24 cellular contexts compared by ENCODE assay signal in genomic region chr3:127180859-127181258, GRCh38. TPM values are rescaled to one million over a fixed set of nuclear protein-coding genes. Genes with fewer than 3 reads are reported as not detected.
DNase-seq lines count a peak whose midpoint lies in the region; TF ChIP-seq lines count a peak whose summit lies in the region.
"Had no signal": no experiment of that assay in that cellular context is flagged by ENCODE, and none has a peak within 500 bp of the region (broad histone marks: within the 10 kb centered on the region; RNA-seq: fewer than 3 reads in every experiment).

No MANE protein-coding gene starts in this region.

- no peaks in the 10 kb centered on the region for H3K27me3 Mint-ChIP-seq in endodermal cell (ENCODE audit: insufficient read depth)
- H3K27me3 Mint-ChIP-seq in neural crest cell (ENCODE audit: low read depth): no peaks in the 10 kb centered on the region

- H3K36me3 ChIP-seq in endodermal cell (ENCODE audit: control insufficient read depth, insufficient read depth, low read length): no peaks in the 10 kb centered on the region

- H3K4me1 ChIP-seq in endodermal cell (ENCODE audit: control insufficient read depth, insufficient read depth, low read length): no peaks in the 10 kb centered on the region
- H3K4me1 ChIP-seq: SJCRH30 had no signal

- no peak overlapping the region for H3K9ac ChIP-seq in endodermal cell (ENCODE audit: extremely low read depth, low read length, poor library complexity, severe bottlenecking)

- no peak overlapping the region for H3K4me3 ChIP-seq in endodermal cell (ENCODE audit: low read length)
- H3K4me3 ChIP-seq: SJCRH30 had no signal

- WGBS in endodermal cell (ENCODE audit: insufficient coverage in 1 of 2, insufficient read length in 1 of 2), 2 experiments: 93 to 95% methylated on average over 2 to 6 of the region's 6 CpGs

- H3K27me3 ChIP-seq in endodermal cell (ENCODE audit: control insufficient read depth, insufficient read depth, low read length, poor library complexity, severe bottlenecking): no peaks in the 10 kb centered on the region
- H3K27me3 ChIP-seq: SJCRH30 had no signal

- H3K9me3 Mint-ChIP-seq in endodermal cell: peaks cover 6% of the 10 kb centered on the region
- H3K9me3 Mint-ChIP-seq in neural crest cell: peaks cover 17% of the 10 kb centered on the region
- H3K9me3 Mint-ChIP-seq: CD8-positive, alpha-beta T cell had no signal

- H3K9me3 ChIP-seq in endodermal cell (ENCODE audit: control insufficient read depth, low read length): peaks cover 9% of the 10 kb centered on the region

- H3K27ac Mint-ChIP-seq in endodermal cell: no peak overlapping the region
- H3K27ac Mint-ChIP-seq in neural crest cell (ENCODE audit: unreplicated experiment): peak overlapping the region; percentile 55
- H3K27ac Mint-ChIP-seq: CD8-positive, alpha-beta T cell had no signal

- H3K36me3 Mint-ChIP-seq in endodermal cell (ENCODE audit: low read depth) (no peaks in the 10 kb centered on the region), neural crest cell (ENCODE audit: low read depth) (peaks cover 9% of the 10 kb centered on the region)
- H3K36me3 Mint-ChIP-seq: CD8-positive, alpha-beta T cell had no signal

- H3K4me1 Mint-ChIP-seq in endodermal cell (peaks cover 4% of the 10 kb centered on the region), neural crest cell (peaks cover 11% of the 10 kb centered on the region)

- no peak overlapping the region for H3K27ac ChIP-seq in endodermal cell (ENCODE audit: low read depth, low read length)
- H3K27ac ChIP-seq: 22Rv1, SJCRH30 had no signal

- no peak overlapping the region for H3K4me3 Mint-ChIP-seq in endodermal cell
- no peak overlapping the region for H3K4me3 Mint-ChIP-seq in neural crest cell
- H3K4me3 Mint-ChIP-seq: CD8-positive, alpha-beta T cell had no signal

- DNase-seq in NCI-H1092 treated with DMSO at 0.1 percent for 48 hours (lab: John Stamatoyannopoulos, UW): peak; percentile 61
- DNase-seq in NCI-H1092 (lab: John Stamatoyannopoulos, UW): no peak
- peak; percentile 24 for DNase-seq in endodermal cell
- no peak for DNase-seq in neural crest cell (ENCODE audit: low read depth, low spot score)
- DNase-seq in NCI-H2081 (lab: John Stamatoyannopoulos, UW): no peak
- DNase-seq in NCI-H2081 treated with DMSO at 0.1 percent for 48 hours (lab: John Stamatoyannopoulos, UW): no peak
- DNase-seq in T-helper 9 cell: no peak
- no peak for DNase-seq in putamen (ENCODE audit: low spot score)
- DNase-seq: AML-193; C1 segment of cervical spinal cord; Calu3; CD8-positive, alpha-beta T cell; DMS53; GDM1; Kasumi-1; NCI-H1436; NCI-H187 treated with DMSO at 0.1 percent for 48 hours; NCI-H2171; NCI-H345; NCI-H524; NCI-H774; SJCRH30 had no signal

- TF ChIP-seq CTCF in endodermal cell (conservative IDR thresholded peaks at IDR 0.05) (no peak), neural crest cell (conservative IDR thresholded peaks at IDR 0.05) (no peak)

RNA-seq across cellular contexts. Expression of gene PRR23E, which starts 12.1 kb away (rescaled TPM):
- total RNA-seq in endodermal cell (not detected), neural crest cell (not detected in 2 replicates)
- not detected for polyA plus RNA-seq in endodermal cell (2013, experiment 1 of 2)
- polyA plus RNA-seq in endodermal cell (2013, experiment 2 of 2): not detected
- total RNA-seq: Calu3; CD8-positive, alpha-beta T cell; MCF 10A; SJCRH30 had no signal

Comparison
In these comparisons a context has a peak if more than half of its experiments do, and no peak if none do; other contexts are left out.
1. DNase-seq: peak in NCI-H1092 treated with DMSO at 0.1 percent for 48 hours (single experiment) and endodermal cell (single experiment); none in NCI-H1092 (single experiment), neural crest cell (single experiment), NCI-H2081 (0 of 2), NCI-H2081 treated with DMSO at 0.1 percent for 48 hours (single experiment), T-helper 9 cell (single experiment) and putamen (single experiment).